Comparison of ENCODE assay signal across 8 cellular contexts in the genomic region with DNA sequence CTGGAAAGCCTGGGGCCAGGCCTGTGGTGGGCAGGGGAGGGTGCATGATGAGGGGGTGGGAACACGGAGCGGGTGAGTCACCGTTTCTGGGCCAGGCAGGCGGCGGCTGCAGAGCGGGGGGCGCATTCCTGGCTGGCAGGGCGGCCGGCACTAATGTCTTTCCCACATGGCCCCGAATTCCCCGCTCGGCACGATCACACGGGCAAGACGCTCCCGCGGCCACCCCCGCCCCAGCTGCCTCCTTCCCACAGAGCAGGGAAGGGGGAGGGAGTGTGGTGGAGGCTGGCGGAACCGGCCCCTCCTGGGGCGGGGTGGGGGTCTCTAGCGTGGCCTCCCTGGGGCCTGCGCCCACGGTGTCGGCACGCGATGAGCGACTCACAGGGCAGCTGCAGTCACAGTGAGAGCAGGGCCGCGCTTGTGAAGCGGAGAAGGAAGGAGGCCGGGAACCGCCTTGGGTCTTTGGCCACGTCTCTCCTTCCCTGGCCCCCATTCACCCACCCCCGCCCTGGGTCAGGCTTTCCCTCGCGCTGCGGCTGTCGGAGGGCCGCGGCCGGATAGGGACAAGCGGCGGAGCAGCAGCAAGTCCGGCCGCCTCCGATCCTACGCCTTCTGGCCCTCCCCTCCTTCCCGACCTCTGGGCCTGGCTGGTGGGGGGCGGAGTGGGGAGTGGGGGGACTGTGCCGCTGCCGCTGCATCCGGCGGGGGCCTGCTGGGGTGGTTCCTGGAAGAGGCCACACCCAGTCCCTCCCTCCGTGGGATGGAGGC. TPM values are rescaled to one million over a fixed set of nuclear protein-coding genes. Genes with fewer than 3 reads are reported as not detected.
DNase-seq lines count a peak whose midpoint lies in the region; ATAC-seq, FAIRE-seq and TF ChIP-seq lines count a peak whose summit lies in the region.

No MANE protein-coding gene starts in this region.

- peak; percentile 66 for ATAC-seq in stimulated activated naive CD8-positive, alpha-beta T cell treated with anti-CD3 and anti-CD28 coated beads, Interleukin-15, amount 100 ng/mL, for 72 hours

- H3K9me3 ChIP-seq in liver (ENCODE audit: control insufficient read depth in 4 of 4, low read length in 3 of 4): no peaks in the 10 kb centered on the region

- H3K4me1 ChIP-seq in liver (ENCODE audit: control insufficient read depth in 4 of 4, insufficient read depth in 4 of 4, low read length in 3 of 4): peaks cover 8 to 28% (median 18%) of the 10 kb centered on the region in 4 donors

- H3K4me3 Mint-ChIP-seq in stimulated activated naive CD8-positive, alpha-beta T cell treated with anti-CD3 and anti-CD28 coated beads, Interleukin-15, amount 100 ng/mL, for 72 hours: peak overlapping the region; percentile 69 to 80

- H3K36me3 ChIP-seq in liver (ENCODE audit: control insufficient read depth in 4 of 4, insufficient read depth in 3 of 4, low read depth in 1 of 4, low read length in 3 of 4): no peaks in the 10 kb centered on the region

- H3K4me3 ChIP-seq in liver (ENCODE audit: low read depth in 1 of 3, low read length in 3 of 3): peak overlapping the region in 1 of 3 donors; percentile 9

- no peak for TF ChIP-seq CTCF in liver (IDR thresholded peaks at IDR 0.05; ENCODE audit: low read depth, low read length, missing input control)
- TF ChIP-seq CTCF in D721Med (IDR thresholded peaks at IDR 0.05; ENCODE audit: insufficient read depth, missing control alignments): no peak

- peaks cover 57% of the 10 kb centered on the region for H3K4me1 Mint-ChIP-seq in stimulated activated naive CD8-positive, alpha-beta T cell treated with anti-CD3 and anti-CD28 coated beads, Interleukin-15, amount 100 ng/mL, for 72 hours

- 53% methylated on average over 55 of the region's 55 CpGs for WGBS in liver

- no peak for TF ChIP-seq RAD21 in liver (IDR thresholded peaks at IDR 0.05)

- H3K27me3 Mint-ChIP-seq in stimulated activated naive CD8-positive, alpha-beta T cell treated with anti-CD3 and anti-CD28 coated beads, Interleukin-15, amount 100 ng/mL, for 72 hours: peaks cover 31% of the 10 kb centered on the region

- FAIRE-seq in D721Med (lab: Jason Lieb, UNC): no peak

- DNase-seq in stimulated activated CD4-positive, alpha-beta T cell treated with anti-CD3 and anti-CD28 coated beads, Interleukin-12 subunit alpha, Interleukin-12 subunit beta, amount 100 ng/mL, for 4 hours: peak; percentile 19
- DNase-seq in stimulated activated CD4-positive, alpha-beta T cell treated with anti-CD3 and anti-CD28 coated beads, Interleukin-1b, Interleukin-23, amount 100 ng/mL, for 48 hours: no peak
- DNase-seq in SW480 (ENCODE audit: low spot score) (peak; percentile 97), dedifferentiated amniotic fluid mesenchymal stem cell (ENCODE audit: extremely low spot score) (peak; percentile 89), D721Med (ENCODE audit: insufficient read length, low spot score) (no peak), DMS79 treated with DMSO at 0.1 percent for 48 hours (lab: John Stamatoyannopoulos, UW) (no peak)
- DNase-seq in stimulated activated naive CD8-positive, alpha-beta T cell treated with anti-CD3 and anti-CD28 coated beads, Interleukin-15, amount 100 ng/mL, for 72 hours: peak in 1 of 2 donors; percentile 36

- H3K27ac Mint-ChIP-seq in stimulated activated naive CD8-positive, alpha-beta T cell treated with anti-CD3 and anti-CD28 coated beads, Interleukin-15, amount 100 ng/mL, for 72 hours: peak overlapping the region; percentile 60 to 89

- no peaks in the 10 kb centered on the region for H3K9me3 Mint-ChIP-seq in stimulated activated naive CD8-positive, alpha-beta T cell treated with anti-CD3 and anti-CD28 coated beads, Interleukin-15, amount 100 ng/mL, for 72 hours

- H3K9ac ChIP-seq in liver (ENCODE audit: low read depth in 1 of 2, low read length in 2 of 2): no peak overlapping the region

- H3K27me3 ChIP-seq in liver (ENCODE audit: control insufficient read depth in 4 of 4, insufficient read depth in 4 of 4, low read length in 3 of 4): no peaks in the 10 kb centered on the region

- H3K27ac ChIP-seq in liver (ENCODE audit: low read depth in 1 of 2, low read length in 2 of 2): peak overlapping the region; percentile 2 to 57

TF ChIP-seq in liver, 16 proteins besides CTCF, POLR2A, EP300 and RAD21:
- TF ChIP-seq MAX (IDR thresholded peaks at IDR 0.05): no peak
- TF ChIP-seq YY1 (IDR thresholded peaks at IDR 0.05): no peak

RNA-seq across cellular contexts. Expression of gene CXXC5, which starts 48.9 kb away (rescaled TPM):
- 10 to 100 TPM; 59.1 to 78.6 TPM for total RNA-seq in liver
- polyA plus RNA-seq in liver: 10 to 100 TPM; 40.6 to 70.0 TPM

Comparison
In these comparisons a context has a peak if more than half of its experiments do, and no peak if none do; other contexts are left out.
1. DNase-seq: peak in stimulated activated CD4-positive, alpha-beta T cell treated with anti-CD3 and anti-CD28 coated beads, Interleukin-12 subunit alpha, Interleukin-12 subunit beta, amount 100 ng/mL, for 4 hours (single experiment), SW480 (single experiment) and dedifferentiated amniotic fluid mesenchymal stem cell (single experiment); none in stimulated activated CD4-positive, alpha-beta T cell treated with anti-CD3 and anti-CD28 coated beads, Interleukin-1b, Interleukin-23, amount 100 ng/mL, for 48 hours (single experiment), D721Med (single experiment) and DMS79 treated with DMSO at 0.1 percent for 48 hours (single experiment).